ENCODE assay signal across 8 cellular contexts in the genomic region with DNA sequence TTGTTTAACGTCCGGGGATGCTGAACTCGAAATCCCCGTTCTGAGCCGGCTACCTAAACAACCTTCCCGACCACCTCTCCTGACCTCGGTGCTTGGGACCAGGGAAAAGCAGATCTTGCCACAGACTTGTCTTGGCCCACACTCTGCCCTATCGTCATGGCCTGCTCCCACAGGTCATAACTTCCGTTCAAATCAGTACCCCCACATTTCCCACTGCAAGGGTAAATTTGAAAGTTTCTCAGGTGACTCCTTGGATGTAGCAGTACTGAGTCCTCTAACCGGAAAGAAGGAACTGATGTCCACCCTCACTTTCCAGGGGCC. TPM values are rescaled to one million over a fixed set of nuclear protein-coding genes. Genes with fewer than 3 reads are reported as not detected.
A peak's percentile ranks its signal among the peaks of the same experiment; 100 is the strongest.
DNase-seq lines count a peak whose midpoint lies in the region; ATAC-seq, FAIRE-seq and TF ChIP-seq lines count a peak whose summit lies in the region.

No MANE protein-coding gene starts in this region.

- intact Hi-C loops in A673 (cut with micrococcal nuclease; ENCODE audit: unreplicated experiment) = no loop called here

- peaks cover 31% of the 10 kb centered on the region for H3K4me1 ChIP-seq in A673 (ENCODE audit: insufficient read depth, low read length, poor library complexity, severe bottlenecking)
- H3K4me1 ChIP-seq in subcutaneous abdominal adipose tissue (ENCODE audit: control insufficient read depth in 5 of 5, insufficient read depth in 5 of 5, low read length in 5 of 5) = peaks cover 6 to 37% (median 26%) of the 10 kb centered on the region in 5 donors

- no peak for FAIRE-seq in H54 (lab: Jason Lieb, UNC)

- POLR2A ChIA-PET in A673 (lab: Charles Lee; ENCODE audit: low non-redundant PET) = interaction anchor here (0.5 kb wide), 1 partner anchor 9 kb away, joined by 14 read pairs; no protein-coding TSS in a partner anchor
- POLR2A ChIA-PET in activated CD4-positive, alpha-beta memory T cell treated with anti-CD3 and anti-CD28 coated beads, Interleukin-2, amount 10 ng/mL, durations not matched to agents 7 days and 5 days (lab: Charles Lee) = interaction anchor here (0.9 to 4.1 kb wide), 21 partner anchors 9 to 1464 kb away, joined by 3 to 80 read pairs (median 9); partner anchors contain the start of genes ACIN1, C14orf119, CDH24 and CHD8

- H3K4me3 Mint-ChIP-seq in activated CD4-positive, alpha-beta memory T cell treated with anti-CD3 and anti-CD28 coated beads, Interleukin-2, amount 10 ng/mL, durations not matched to agents 7 days and 5 days = peak overlapping the region; percentile 90

- BruUV-seq in A673 (replicated peaks; lab: Mats Ljungman, UMichigan) = TSS peak; percentile 91

- ATAC-seq in GM21786 (IDR thresholded peaks at IDR 0.05; ENCODE audit: unreplicated experiment) = peak; percentile 1

- H3K27ac ChIP-seq in A673 (ENCODE audit: low read depth, low read length, poor library complexity, severe bottlenecking) (peak overlapping the region; percentile 49), subcutaneous abdominal adipose tissue (ENCODE audit: low read depth, low read length) (peak overlapping the region; percentile 99)

- peak overlapping the region; percentile 98 for H3K27ac Mint-ChIP-seq in activated CD4-positive, alpha-beta memory T cell treated with anti-CD3 and anti-CD28 coated beads, Interleukin-2, amount 10 ng/mL, durations not matched to agents 7 days and 5 days

- H3K27me3 ChIP-seq in A673 (replicated peaks; ENCODE audit: insufficient read depth, low read depth, low read length, poor library complexity) = no peaks in the 10 kb centered on the region
- peaks cover 0 to 3% (median 0%) of the 10 kb centered on the region in 5 donors for H3K27me3 ChIP-seq in subcutaneous abdominal adipose tissue (ENCODE audit: control insufficient read depth in 5 of 5, insufficient read depth in 4 of 5, low read length in 5 of 5)

- no peak for TF ChIP-seq CTCF in A673 (conservative IDR thresholded peaks at IDR 0.05; ENCODE audit: low read depth, low read length)

- no peaks in the 10 kb centered on the region for H3K27me3 Mint-ChIP-seq in activated CD4-positive, alpha-beta memory T cell treated with anti-CD3 and anti-CD28 coated beads, Interleukin-2, amount 10 ng/mL, durations not matched to agents 7 days and 5 days

- H3K36me3 Mint-ChIP-seq in activated CD4-positive, alpha-beta memory T cell treated with anti-CD3 and anti-CD28 coated beads, Interleukin-2, amount 10 ng/mL, durations not matched to agents 7 days and 5 days (ENCODE audit: low read depth) = peaks cover 55% of the 10 kb centered on the region

- CTCF ChIA-PET in A673 (lab: Charles Lee) = interaction anchor here (1.1 kb wide), 1 partner anchor 19 kb away, joined by 10 read pairs; no protein-coding TSS in a partner anchor
- CTCF ChIA-PET in activated CD4-positive, alpha-beta memory T cell treated with anti-CD3 and anti-CD28 coated beads, Interleukin-2, amount 10 ng/mL, durations not matched to agents 7 days and 5 days (lab: Charles Lee) = interaction anchor here (0.6 to 5.8 kb wide), 14 partner anchors 8 to 349 kb away, joined by 3 to 49 read pairs (median 6); partner anchors contain the start of genes LRP10, OXA1L and PRMT5

- H3K4me3 ChIP-seq in A673 (ENCODE audit: low read depth, low read length, poor library complexity, severe bottlenecking) (peak overlapping the region; percentile 78), iPS-11a (ENCODE audit: low read depth, low read length) (peak overlapping the region; percentile 22), subcutaneous abdominal adipose tissue (ENCODE audit: low read depth in 1 of 5, low read length in 5 of 5) (peak overlapping the region; percentile 65 to 96 (median 92))

- H3K4me1 Mint-ChIP-seq in activated CD4-positive, alpha-beta memory T cell treated with anti-CD3 and anti-CD28 coated beads, Interleukin-2, amount 10 ng/mL, durations not matched to agents 7 days and 5 days = peaks cover 40% of the 10 kb centered on the region

- DNase-seq in A673 (ENCODE audit: low spot score) (no peak), amygdala (lab: John Stamatoyannopoulos, UW) (no peak), H54 (ENCODE audit: insufficient read length, low spot score) (no peak)
- DNase-seq in activated CD4-positive, alpha-beta memory T cell treated with anti-CD3 and anti-CD28 coated beads, Interleukin-2, amount 10 ng/mL, durations not matched to agents 7 days and 5 days = no peak
- no peak for DNase-seq in effector CD4-positive, alpha-beta T cell

- no peak for TF ChIP-seq POLR2A in H54 (IDR thresholded peaks at IDR 0.05; ENCODE audit: low read depth, low read length)

- peaks cover 63% of the 10 kb centered on the region for H3K36me3 ChIP-seq in A673 (ENCODE audit: insufficient read depth, low read length, poor library complexity, severe bottlenecking)
- H3K36me3 ChIP-seq in subcutaneous abdominal adipose tissue (ENCODE audit: control insufficient read depth in 5 of 5, insufficient read depth in 5 of 5, low read length in 5 of 5) = peaks cover 17 to 40% (median 35%) of the 10 kb centered on the region in 5 donors

- peak overlapping the region in 4 of 5 donors; percentile 47 to 68 (median 58) for H3K9ac ChIP-seq in subcutaneous abdominal adipose tissue (ENCODE audit: low read length in 5 of 5)

- H3K9me3 ChIP-seq in A673 (ENCODE audit: low read depth, low read length, poor library complexity, severe bottlenecking) = no peaks in the 10 kb centered on the region
- H3K9me3 ChIP-seq in subcutaneous abdominal adipose tissue (ENCODE audit: control insufficient read depth in 5 of 5, low read length in 5 of 5) = no peaks in the 10 kb centered on the region

- H3K9me3 Mint-ChIP-seq in activated CD4-positive, alpha-beta memory T cell treated with anti-CD3 and anti-CD28 coated beads, Interleukin-2, amount 10 ng/mL, durations not matched to agents 7 days and 5 days = no peaks in the 10 kb centered on the region

RNA-seq across cellular contexts. Expression of gene RBM23, which starts 0.6 kb away (rescaled TPM):
- 105 and 118 TPM in 2 replicates for total RNA-seq in A673 (2021)
- 10 to 100 TPM; 71.8 to 73.5 TPM for total RNA-seq in activated CD4-positive, alpha-beta memory T cell treated with anti-CD3 and anti-CD28 coated beads, Interleukin-2, amount 10 ng/mL, durations not matched to agents 7 days and 5 days

RNA-seq across cellular contexts. Expression of gene PRMT5, which starts 9.6 kb away (rescaled TPM):
- total RNA-seq in A673 (2021) = 244 and 273 TPM in 2 replicates
- total RNA-seq in activated CD4-positive, alpha-beta memory T cell treated with anti-CD3 and anti-CD28 coated beads, Interleukin-2, amount 10 ng/mL, durations not matched to agents 7 days and 5 days = 10 to 100 TPM; 46.3 to 49.8 TPM

RNA-seq across cellular contexts. Expression of gene REM2, which starts 36.5 kb away (rescaled TPM):
- total RNA-seq in A673 (2021) = 0.15 TPM in 1 of 2 replicates, not detected in the other
- 1 to 10 TPM in 1 of 2 experiments, under 1 TPM in 1; 0.98 to 1.2 TPM for total RNA-seq in activated CD4-positive, alpha-beta memory T cell treated with anti-CD3 and anti-CD28 coated beads, Interleukin-2, amount 10 ng/mL, durations not matched to agents 7 days and 5 days

RNA-seq across cellular contexts. Expression of gene HAUS4, which starts 37.3 kb away (rescaled TPM):
- total RNA-seq in A673 (2021) = 62.7 and 73.9 TPM in 2 replicates
- total RNA-seq in activated CD4-positive, alpha-beta memory T cell treated with anti-CD3 and anti-CD28 coated beads, Interleukin-2, amount 10 ng/mL, durations not matched to agents 7 days and 5 days = 10 to 100 TPM; 60.2 to 66.5 TPM

RNA-seq across cellular contexts. Expression of gene LRP10, which starts 48.0 kb away (rescaled TPM):
- total RNA-seq in A673 (2021) = 7.8 and 11.8 TPM in 2 replicates
- 10 to 100 TPM; 88.5 to 98.6 TPM for total RNA-seq in activated CD4-positive, alpha-beta memory T cell treated with anti-CD3 and anti-CD28 coated beads, Interleukin-2, amount 10 ng/mL, durations not matched to agents 7 days and 5 days

Comparison
In these comparisons a context has a peak if more than half of its experiments do, and no peak if none do; other contexts are left out.
1. H3K4me3 ChIP-seq: peak in every context shown above with its lines; median percentile 92 in subcutaneous abdominal adipose tissue; 78 in A673; 22 in iPS-11a.